1 cellular context compared by ENCODE assay signal in the genomic region with DNA sequence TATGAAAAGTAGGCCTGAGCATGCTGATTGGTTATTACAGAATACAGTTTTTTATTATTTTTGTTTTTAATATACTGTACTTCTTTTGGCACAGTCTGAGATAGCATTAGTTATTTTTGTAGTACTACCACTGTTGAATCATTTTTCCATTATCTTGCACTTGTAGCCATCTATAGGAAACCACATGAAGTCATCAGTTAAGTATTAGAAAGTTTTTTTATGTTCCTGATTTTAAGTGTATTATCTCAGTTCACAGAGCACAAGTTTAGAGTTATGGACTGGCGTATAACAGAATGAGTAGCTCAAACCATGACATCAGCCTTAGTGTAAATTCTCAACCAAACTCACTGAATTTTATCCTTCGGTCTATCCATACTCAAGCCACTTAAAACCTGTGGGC.
TF ChIP-seq lines count a peak whose summit lies in the region.

No MANE protein-coding gene starts in this region.

TF ChIP-seq in HCT116, 20 proteins besides CTCF, POLR2A, EP300 and RAD21 (continued from another document):
- no peak for TF ChIP-seq ZBTB33 (IDR thresholded peaks at IDR 0.05; ENCODE audit: extremely low read depth, insufficient replicate concordance, low read length)
- no peak for TF ChIP-seq ZFX (IDR thresholded peaks at IDR 0.05)
- no peak for TF ChIP-seq MAX (IDR thresholded peaks at IDR 0.05)
- TF ChIP-seq, protein P1, sequence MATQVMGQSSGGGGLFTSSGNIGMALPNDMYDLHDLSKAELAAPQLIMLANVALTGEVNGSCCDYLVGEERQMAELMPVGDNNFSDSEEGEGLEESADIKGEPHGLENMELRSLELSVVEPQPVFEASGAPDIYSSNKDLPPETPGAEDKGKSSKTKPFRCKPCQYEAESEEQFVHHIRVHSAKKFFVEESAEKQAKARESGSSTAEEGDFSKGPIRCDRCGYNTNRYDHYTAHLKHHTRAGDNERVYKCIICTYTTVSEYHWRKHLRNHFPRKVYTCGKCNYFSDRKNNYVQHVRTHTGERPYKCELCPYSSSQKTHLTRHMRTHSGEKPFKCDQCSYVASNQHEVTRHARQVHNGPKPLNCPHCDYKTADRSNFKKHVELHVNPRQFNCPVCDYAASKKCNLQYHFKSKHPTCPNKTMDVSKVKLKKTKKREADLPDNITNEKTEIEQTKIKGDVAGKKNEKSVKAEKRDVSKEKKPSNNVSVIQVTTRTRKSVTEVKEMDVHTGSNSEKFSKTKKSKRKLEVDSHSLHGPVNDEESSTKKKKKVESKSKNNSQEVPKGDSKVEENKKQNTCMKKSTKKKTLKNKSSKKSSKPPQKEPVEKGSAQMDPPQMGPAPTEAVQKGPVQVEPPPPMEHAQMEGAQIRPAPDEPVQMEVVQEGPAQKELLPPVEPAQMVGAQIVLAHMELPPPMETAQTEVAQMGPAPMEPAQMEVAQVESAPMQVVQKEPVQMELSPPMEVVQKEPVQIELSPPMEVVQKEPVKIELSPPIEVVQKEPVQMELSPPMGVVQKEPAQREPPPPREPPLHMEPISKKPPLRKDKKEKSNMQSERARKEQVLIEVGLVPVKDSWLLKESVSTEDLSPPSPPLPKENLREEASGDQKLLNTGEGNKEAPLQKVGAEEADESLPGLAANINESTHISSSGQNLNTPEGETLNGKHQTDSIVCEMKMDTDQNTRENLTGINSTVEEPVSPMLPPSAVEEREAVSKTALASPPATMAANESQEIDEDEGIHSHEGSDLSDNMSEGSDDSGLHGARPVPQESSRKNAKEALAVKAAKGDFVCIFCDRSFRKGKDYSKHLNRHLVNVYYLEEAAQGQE (IDR thresholded peaks at IDR 0.05; ENCODE audit: low read depth): no peak
- TF ChIP-seq SRF (IDR thresholded peaks at IDR 0.05; ENCODE audit: low read depth): no peak
- TF ChIP-seq EZH2phosphoT487 (IDR thresholded peaks at IDR 0.05; ENCODE audit: borderline replicate concordance): no peak
- TF ChIP-seq YY1 (IDR thresholded peaks at IDR 0.05; ENCODE audit: extremely low read depth, insufficient replicate concordance, low read depth, low read length): no peak
- TF ChIP-seq CBX3 (IDR thresholded peaks at IDR 0.05; ENCODE audit: low read depth): no peak
- TF ChIP-seq, protein P2, sequence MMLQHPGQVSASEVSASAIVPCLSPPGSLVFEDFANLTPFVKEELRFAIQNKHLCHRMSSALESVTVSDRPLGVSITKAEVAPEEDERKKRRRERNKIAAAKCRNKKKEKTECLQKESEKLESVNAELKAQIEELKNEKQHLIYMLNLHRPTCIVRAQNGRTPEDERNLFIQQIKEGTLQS (IDR thresholded peaks at IDR 0.05): no peak
- TF ChIP-seq EGR1 (IDR thresholded peaks at IDR 0.05; ENCODE audit: low read depth): no peak
- no peak for TF ChIP-seq FOSL1 (IDR thresholded peaks at IDR 0.05; ENCODE audit: low read depth)
- no peak for TF ChIP-seq JUND (IDR thresholded peaks at IDR 0.05)
- TF ChIP-seq EZH2 (IDR thresholded peaks at IDR 0.05): no peak
TF ChIP-seq in HCT116: peak in this region for 0.
